In genomic region chr2:191571163-191571769, GRCh38 we compare ENCODE assay signal across 9 cellular contexts.
DNase-seq lines count a peak whose midpoint lies in the region; ATAC-seq and TF ChIP-seq lines count a peak whose summit lies in the region.
"Had no signal": no experiment of that assay in that cellular context is flagged by ENCODE, and none has a peak within 500 bp of the region (broad histone marks: within the 10 kb centered on the region; RNA-seq: fewer than 3 reads in every experiment).

No MANE protein-coding gene starts in this region.

- POLR2A ChIA-PET in naive thymus-derived CD8-positive, alpha-beta T cell (lab: Charles Lee): interaction anchor here (0.6 to 0.7 kb wide), 2 partner anchors 51 to 107 kb away, joined by 3 to 4 read pairs; partner anchors contain the start of gene NABP1

- H3K9ac ChIP-seq in SK-N-MC (ENCODE audit: insufficient read length): peak overlapping the region; percentile 69

- no peaks in the 10 kb centered on the region for H3K9me3 ChIP-seq in SK-N-MC (ENCODE audit: low read depth, low read length)

- no peak for DNase-seq in activated CD8-positive, alpha-beta memory T cell treated with anti-CD3 and anti-CD28 coated beads, Interleukin-2, amount 10 ng/mL, durations not matched to agents 7 days and 5 days
- DNase-seq in activated CD8-positive, alpha-beta memory T cell treated with anti-CD3 and anti-CD28 coated beads for 24 hours: no peak
- no peak for DNase-seq in SK-N-MC (ENCODE audit: low read depth, low spot score)
- no peak for DNase-seq in endothelial cell (ENCODE audit: low spot score)
- DNase-seq in naive thymus-derived CD8-positive, alpha-beta T cell: peak in 7 of 10 donors; percentile 17 to 64 (median 37)
- no peak for DNase-seq in NCI-H2081 (lab: John Stamatoyannopoulos, UW)
- DNase-seq in LoVo (ENCODE audit: low spot score): no peak

- no peaks in the 10 kb centered on the region for H3K9me3 Mint-ChIP-seq in activated CD8-positive, alpha-beta memory T cell treated with anti-CD3 and anti-CD28 coated beads, Interleukin-2, amount 10 ng/mL, durations not matched to agents 7 days and 5 days (ENCODE audit: low read depth)
- H3K9me3 Mint-ChIP-seq in endothelial cell (ENCODE audit: unreplicated experiment): no peaks in the 10 kb centered on the region
- no peaks in the 10 kb centered on the region for H3K9me3 Mint-ChIP-seq in naive thymus-derived CD8-positive, alpha-beta T cell

- H3K4me1 Mint-ChIP-seq in activated CD8-positive, alpha-beta memory T cell treated with anti-CD3 and anti-CD28 coated beads, Interleukin-2, amount 10 ng/mL, durations not matched to agents 7 days and 5 days: peaks cover 36% of the 10 kb centered on the region
- peaks cover 15% of the 10 kb centered on the region for H3K4me1 Mint-ChIP-seq in endothelial cell (ENCODE audit: unreplicated experiment)
- peaks cover 9 to 33% (median 20%) of the 10 kb centered on the region in 4 donors for H3K4me1 Mint-ChIP-seq in naive thymus-derived CD8-positive, alpha-beta T cell

- H3K27me3 Mint-ChIP-seq in activated CD8-positive, alpha-beta memory T cell treated with anti-CD3 and anti-CD28 coated beads, Interleukin-2, amount 10 ng/mL, durations not matched to agents 7 days and 5 days: peaks cover 58% of the 10 kb centered on the region
- H3K27me3 Mint-ChIP-seq in endothelial cell (ENCODE audit: unreplicated experiment): peaks cover 2% of the 10 kb centered on the region
- H3K27me3 Mint-ChIP-seq in naive thymus-derived CD8-positive, alpha-beta T cell: peaks cover 0 to 6% (median 1%) of the 10 kb centered on the region in 5 donors

- ATAC-seq in activated CD8-positive, alpha-beta memory T cell treated with anti-CD3 and anti-CD28 coated beads, Interleukin-2, amount 10 ng/mL, durations not matched to agents 7 days and 5 days: no peak
- peak; percentile 61 for ATAC-seq in HG02798 (IDR thresholded peaks at IDR 0.05; ENCODE audit: poor library complexity, unreplicated experiment)
- ATAC-seq in naive thymus-derived CD8-positive, alpha-beta T cell: peak; percentile 84 to 90

- no peaks in the 10 kb centered on the region for H3K36me3 ChIP-seq in SK-N-MC (ENCODE audit: insufficient read depth, low read length)

- peak overlapping the region; percentile 57 for H3K4me3 Mint-ChIP-seq in activated CD8-positive, alpha-beta memory T cell treated with anti-CD3 and anti-CD28 coated beads, Interleukin-2, amount 10 ng/mL, durations not matched to agents 7 days and 5 days
- no peak overlapping the region for H3K4me3 Mint-ChIP-seq in endothelial cell (ENCODE audit: unreplicated experiment)
- peak overlapping the region in 9 of 10 donors; percentile 34 to 79 (median 64) for H3K4me3 Mint-ChIP-seq in naive thymus-derived CD8-positive, alpha-beta T cell

- H3K27ac Mint-ChIP-seq in activated CD8-positive, alpha-beta memory T cell treated with anti-CD3 and anti-CD28 coated beads, Interleukin-2, amount 10 ng/mL, durations not matched to agents 7 days and 5 days: peak overlapping the region; percentile 73
- peak overlapping the region; percentile 7 for H3K27ac Mint-ChIP-seq in endothelial cell (ENCODE audit: unreplicated experiment)
- peak overlapping the region in 7 of 10 donors; percentile 22 to 56 (median 31) for H3K27ac Mint-ChIP-seq in naive thymus-derived CD8-positive, alpha-beta T cell

- no peaks in the 10 kb centered on the region for H3K36me3 Mint-ChIP-seq in activated CD8-positive, alpha-beta memory T cell treated with anti-CD3 and anti-CD28 coated beads, Interleukin-2, amount 10 ng/mL, durations not matched to agents 7 days and 5 days
- H3K36me3 Mint-ChIP-seq in endothelial cell (ENCODE audit: low read depth, unreplicated experiment): no peaks in the 10 kb centered on the region
- H3K36me3 Mint-ChIP-seq in naive thymus-derived CD8-positive, alpha-beta T cell: no peaks in the 10 kb centered on the region

- H3K4me3 ChIP-seq in SK-N-MC: peak overlapping the region; percentile 71

- peak overlapping the region; percentile 93 for H3K27ac ChIP-seq in SK-N-MC
- H3K27ac ChIP-seq: epithelial cell of prostate had no signal

- CTCF ChIA-PET in activated CD8-positive, alpha-beta memory T cell treated with anti-CD3 and anti-CD28 coated beads, Interleukin-2, amount 10 ng/mL, durations not matched to agents 7 days and 5 days (lab: Charles Lee): interaction anchor here (1.0 to 2.2 kb wide), 5 partner anchors 104 to 591 kb away, joined by 3 to 10 read pairs (median 7); partner anchors contain the start of gene NABP1

- TF ChIP-seq CTCF in endothelial cell (IDR thresholded peaks at IDR 0.05; ENCODE audit: unreplicated experiment): no peak

Comparison
In these comparisons a context has a peak if more than half of its experiments do, and no peak if none do; other contexts are left out.
1. DNase-seq: peak in naive thymus-derived CD8-positive, alpha-beta T cell (7 of 10); none in activated CD8-positive, alpha-beta memory T cell treated with anti-CD3 and anti-CD28 coated beads, Interleukin-2, amount 10 ng/mL, durations not matched to agents 7 days and 5 days (single experiment), activated CD8-positive, alpha-beta memory T cell treated with anti-CD3 and anti-CD28 coated beads for 24 hours (single experiment), SK-N-MC (single experiment), endothelial cell (single experiment), NCI-H2081 (0 of 2) and LoVo (single experiment).
2. H3K27ac Mint-ChIP-seq: peak in every context shown above with its lines; median percentile 73 in activated CD8-positive, alpha-beta memory T cell treated with anti-CD3 and anti-CD28 coated beads, Interleukin-2, amount 10 ng/mL, durations not matched to agents 7 days and 5 days; 31 in naive thymus-derived CD8-positive, alpha-beta T cell; 7 in endothelial cell.